In genomic region chr11:4839851-4840549, GRCh38 we compare ENCODE assay signal across 22 cellular contexts. TPM values are rescaled to one million over a fixed set of nuclear protein-coding genes. Genes with fewer than 3 reads are reported as not detected.
DNase-seq lines count a peak whose midpoint lies in the region; ATAC-seq, FAIRE-seq and TF ChIP-seq lines count a peak whose summit lies in the region.
"Had no signal": no experiment of that assay in that cellular context is flagged by ENCODE, and none has a peak within 500 bp of the region (broad histone marks: within the 10 kb centered on the region; RNA-seq: fewer than 3 reads in every experiment).

No MANE protein-coding gene starts in this region.

- H3K36me3 ChIP-seq in IMR-90 (ENCODE audit: control insufficient read depth, insufficient read depth, low read length), result no peaks in the 10 kb centered on the region
- H3K36me3 ChIP-seq: SJCRH30 had no signal

- no peak for TF ChIP-seq RAD21 in IMR-90 (IDR thresholded peaks at IDR 0.05; ENCODE audit: low read length)

- TF ChIP-seq POLR2A in IMR-90 (IDR thresholded peaks at IDR 0.05; ENCODE audit: low read depth, low read length), result no peak

- no peak overlapping the region for H2BK20ac ChIP-seq in IMR-90 (ENCODE audit: low read depth, low read length)

- H3K27ac ChIP-seq in IMR-90 (ENCODE audit: insufficient read depth, low read length), result no peak overlapping the region
- H3K27ac ChIP-seq: C4-2B, SJCRH30 had no signal

- no peak overlapping the region for H4K8ac ChIP-seq in IMR-90 (ENCODE audit: low read depth in 2 of 2, low read length in 2 of 2)

- H4K20me1 ChIP-seq in IMR-90 (ENCODE audit: insufficient read depth, low read length), result no peaks in the 10 kb centered on the region

- H3K79me1 ChIP-seq in IMR-90 (ENCODE audit: low read depth in 1 of 2, low read length in 2 of 2), result no peaks in the 10 kb centered on the region

- ATAC-seq in IMR-90 (ENCODE audit: low read depth) (no peak), WTC11 (peak; percentile 78)
- ATAC-seq in stimulated activated effector memory CD8-positive, alpha-beta T cell treated with anti-CD3 and anti-CD28 coated beads, Interleukin-12 subunit alpha, Interleukin-12 subunit beta, amount 100 ng/mL, for 72 hours, result peak; percentile 16
- ATAC-seq: K562, T-cell had no signal

- no peak for TF ChIP-seq CTCF in IMR-90 (conservative IDR thresholded peaks at IDR 0.05; ENCODE audit: low read depth, low read length)
- no peak for TF ChIP-seq CTCF in WTC11 (IDR thresholded peaks at IDR 0.05)
- no peak for TF ChIP-seq CTCF in D721Med (IDR thresholded peaks at IDR 0.05; ENCODE audit: insufficient read depth, missing control alignments)

- H3K56ac ChIP-seq in IMR-90 (ENCODE audit: extremely low read depth, insufficient read depth, low read length), result no peak overlapping the region

- FAIRE-seq in D721Med (lab: Jason Lieb, UNC), result no peak
- FAIRE-seq: GM12891, K562, RCC 7860 had no signal

- no peak overlapping the region for H3K23ac ChIP-seq in IMR-90 (ENCODE audit: low read depth, low read length)

- no peaks in the 10 kb centered on the region; the same call in 1 of the 2 replicates for H3K27me3 Mint-ChIP-seq in WTC11 (ENCODE audit: low read depth)

- H3K4me1 Mint-ChIP-seq in WTC11, result no peaks in the 10 kb centered on the region
- no peaks in the 10 kb centered on the region for H3K4me1 Mint-ChIP-seq in stimulated activated effector memory CD8-positive, alpha-beta T cell treated with anti-CD3 and anti-CD28 coated beads, Interleukin-12 subunit alpha, Interleukin-12 subunit beta, amount 100 ng/mL, for 72 hours
- H3K4me1 Mint-ChIP-seq: T-cell had no signal

- H3K9ac ChIP-seq in IMR-90 (ENCODE audit: low read depth, low read length), result no peak overlapping the region

- no peaks in the 10 kb centered on the region for H3K9me3 ChIP-seq in IMR-90 (ENCODE audit: control insufficient read depth, insufficient read depth, low read length)
- H3K9me3 ChIP-seq: SJCRH30 had no signal

- no peak overlapping the region for H4K91ac ChIP-seq in IMR-90 (ENCODE audit: insufficient read depth, low read depth, low read length)

- no CpG with 5 or more reads among the region's 2 CpGs for WGBS in IMR-90 (ENCODE audit: extremely low coverage in 2 of 2, insufficient read length in 1 of 2), 2 experiments

- no peak overlapping the region for H2AK9ac ChIP-seq in IMR-90 (replicated peaks; ENCODE audit: low read depth, low read length, poor library complexity)

- peaks cover 18% of the 10 kb centered on the region for H3K9me3 Mint-ChIP-seq in WTC11
- peaks cover 3% of the 10 kb centered on the region for H3K9me3 Mint-ChIP-seq in stimulated activated effector memory CD8-positive, alpha-beta T cell treated with anti-CD3 and anti-CD28 coated beads, Interleukin-12 subunit alpha, Interleukin-12 subunit beta, amount 100 ng/mL, for 72 hours

- no peak overlapping the region for H3K27ac Mint-ChIP-seq in WTC11
- no peak overlapping the region for H3K27ac Mint-ChIP-seq in stimulated activated effector memory CD8-positive, alpha-beta T cell treated with anti-CD3 and anti-CD28 coated beads, Interleukin-12 subunit alpha, Interleukin-12 subunit beta, amount 100 ng/mL, for 72 hours
- H3K27ac Mint-ChIP-seq: T-cell had no signal

- no peak overlapping the region for H3K4me2 ChIP-seq in IMR-90 (ENCODE audit: low read depth, low read length)

- no peak overlapping the region for H3K4me3 Mint-ChIP-seq in WTC11
- no peak overlapping the region for H3K4me3 Mint-ChIP-seq in stimulated activated effector memory CD8-positive, alpha-beta T cell treated with anti-CD3 and anti-CD28 coated beads, Interleukin-12 subunit alpha, Interleukin-12 subunit beta, amount 100 ng/mL, for 72 hours
- H3K4me3 Mint-ChIP-seq: T-cell had no signal

- no peaks in the 10 kb centered on the region; the same call in 1 of the 2 replicates for H3K27me3 ChIP-seq in IMR-90 (ENCODE audit: control insufficient read depth, insufficient read depth, low read length)
- H3K27me3 ChIP-seq: SJCRH30 had no signal

- 0 out of 2 replicates have a peak, but pooled peaks cover 3% of the 10 kb centered on the region for H3K4me1 ChIP-seq in IMR-90 (ENCODE audit: control insufficient read depth, insufficient read depth, low read length)
- H3K4me1 ChIP-seq: SJCRH30 had no signal

- BruUV-seq in IMR-90 (replicated peaks; lab: Mats Ljungman, UMichigan), result no TSS peak

- CTCF ChIA-PET in IMR-90 (lab: Yijun Ruan, JAX) (no interaction called here), WTC11 (lab: Charles Lee) (interaction anchor here (1.0 kb wide), 1 partner anchor 14 kb away, joined by 4 read pairs; no protein-coding TSS in a partner anchor)

- no peak overlapping the region for H3K4ac ChIP-seq in IMR-90 (ENCODE audit: low read depth, low read length)

- H3K4me3 ChIP-seq in IMR-90 (ENCODE audit: insufficient read depth, low read depth, low read length), result no peak overlapping the region
- H3K4me3 ChIP-seq: K562, SJCRH30 had no signal

- in situ Hi-C loops in IMR-90 (cut with MboI; ENCODE audit: low sequenced_read_pairs), result no loop called here

- no peak overlapping the region for H2BK5ac ChIP-seq in IMR-90 (ENCODE audit: low read depth, low read length, poor library complexity, severe bottlenecking)

- no peak overlapping the region for H2BK15ac ChIP-seq in IMR-90 (ENCODE audit: low read depth, low read length)

- 0 out of 2 replicates have a peak overlapping the region, but pooled peaks have one; percentile 8 for H2BK120ac ChIP-seq in IMR-90 (ENCODE audit: low read depth, low read length)

- no peaks in the 10 kb centered on the region for H3K36me3 Mint-ChIP-seq in WTC11
- no peaks in the 10 kb centered on the region for H3K36me3 Mint-ChIP-seq in stimulated activated effector memory CD8-positive, alpha-beta T cell treated with anti-CD3 and anti-CD28 coated beads, Interleukin-12 subunit alpha, Interleukin-12 subunit beta, amount 100 ng/mL, for 72 hours
- H3K36me3 Mint-ChIP-seq: T-cell had no signal

- POLR2A ChIA-PET in IMR-90 (lab: Charles Lee; ENCODE audit: unreplicated experiment) (no interaction called here), WTC11 (lab: Charles Lee) (no interaction called here)

- H2AFZ ChIP-seq in IMR-90 (replicated peaks; ENCODE audit: low read length, poor library complexity), result peak overlapping the region; percentile 43

- no peak overlapping the region for H3K18ac ChIP-seq in IMR-90 (ENCODE audit: low read depth, low read length)

- intact Hi-C loops in IMR-90 (cut with micrococcal nuclease), result no loop called here
- intact Hi-C loops in cardiac septum (cut with DNase I), result no loop called here

- H3K14ac ChIP-seq in IMR-90 (replicated peaks; ENCODE audit: low read depth, low read length), result no peak overlapping the region

- H3K9me1 ChIP-seq in IMR-90 (ENCODE audit: insufficient read depth, low read length), result 0 out of 2 replicates have a peak, but pooled peaks cover 3% of the 10 kb centered on the region

- H2AK5ac ChIP-seq in IMR-90 (ENCODE audit: low read depth, low read length), result no peak overlapping the region

- DNase-seq in NCI-H510A treated with DMSO at 0.1 percent for 48 hours (lab: John Stamatoyannopoulos, UW) (peak; percentile 24), NCI-H510A (lab: John Stamatoyannopoulos, UW) (no peak), IMR-90 (no peak), WTC11 (ENCODE audit: low spot score) (no peak), NAMALWA (ENCODE audit: low spot score) (no peak), cardiac septum (ENCODE audit: low spot score) (no peak), D721Med (ENCODE audit: insufficient read length, low spot score) (no peak)
- DNase-seq in stimulated activated effector memory CD8-positive, alpha-beta T cell treated with anti-CD3 and anti-CD28 coated beads, Interleukin-12 subunit alpha, Interleukin-12 subunit beta, amount 100 ng/mL, for 72 hours (ENCODE audit: low spot score in 2 of 2), result no peak
- DNase-seq: DMS79, NCI-H1105 treated with DMSO at 0.1 percent for 48 hours, NCI-H2081 treated with DMSO at 0.1 percent for 48 hours, NCI-H82, OCI-M1, SJCRH30, T-cell had no signal

- dilution Hi-C loops in IMR-90 (cut with HindIII; ENCODE audit: low sequenced_read_pairs, unreplicated experiment), result no loop called here

- no peak overlapping the region for H4K5ac ChIP-seq in IMR-90 (ENCODE audit: low read depth, low read length)

TF ChIP-seq in IMR-90, 13 proteins besides CTCF, POLR2A, EP300 and RAD21:
- no peak for TF ChIP-seq MAFK (IDR thresholded peaks at IDR 0.05; ENCODE audit: low read depth, low read length)
- TF ChIP-seq SMC3 (IDR thresholded peaks at IDR 0.05; ENCODE audit: low read depth, low read length), result no peak
- TF ChIP-seq CHD1 (IDR thresholded peaks at IDR 0.05; ENCODE audit: low read depth, low read length), result no peak

TF ChIP-seq in WTC11, 78 proteins besides CTCF, POLR2A, EP300 and RAD21 (continues in another document):
- TF ChIP-seq ETV6 (CRISPR knock-in tag; IDR thresholded peaks at IDR 0.05) (no peak), USF1 (CRISPR knock-in tag; IDR thresholded peaks at IDR 0.05) (no peak), ZNF416 (CRISPR knock-in tag; IDR thresholded peaks at IDR 0.05) (no peak), CBFB (CRISPR knock-in tag; IDR thresholded peaks at IDR 0.05; ENCODE audit: low read depth) (no peak)

RNA-seq across cellular contexts. Expression of gene OR51S1, which starts 9.0 kb away (rescaled TPM):
- not detected in 2 replicates for total RNA-seq in IMR-90 (2012; rRNA removed)
- polyA plus RNA-seq in IMR-90 (2012; rRNA removed), result not detected in 2 replicates
- not detected in 2 replicates for polyA plus RNA-seq in IMR-90 (2012; cell fraction: cytosol; rRNA removed)
- not detected in 2 replicates for polyA plus RNA-seq in IMR-90 (2012; cell fraction: nucleus; rRNA removed; ENCODE audit: low replicate concordance)
- total RNA-seq in WTC11 (2021), result not detected in 3 replicates
- total RNA-seq in cardiac septum, result not detected
- total RNA-seq: A172, K562, NCI-H460, SJCRH30, T-cell had no signal
- polyA plus RNA-seq: AG04450, K562 had no signal

RNA-seq across cellular contexts. Expression of gene OR51F2, which starts 18.9 kb away (rescaled TPM):
- total RNA-seq in IMR-90 (2012; rRNA removed), result under 0.01 and 0.18 TPM in 2 replicates
- polyA plus RNA-seq in IMR-90 (2012; rRNA removed), result not detected in 2 replicates
- polyA plus RNA-seq in IMR-90 (2012; cell fraction: cytosol; rRNA removed), result not detected in 2 replicates
- polyA plus RNA-seq in IMR-90 (2012; cell fraction: nucleus; rRNA removed; ENCODE audit: low replicate concordance), result 0.07 and 0.19 TPM in 2 replicates
- not detected in 3 replicates for total RNA-seq in WTC11 (2021)
- not detected for total RNA-seq in cardiac septum
- total RNA-seq: A172, K562, NCI-H460, SJCRH30, T-cell had no signal
- polyA plus RNA-seq: AG04450, K562 had no signal

RNA-seq across cellular contexts. Expression of gene OR52R1, which starts 35.8 kb away (rescaled TPM):
- not detected in 2 replicates for total RNA-seq in IMR-90 (2012; rRNA removed)
- polyA plus RNA-seq in IMR-90 (2012; rRNA removed), result not detected in 2 replicates
- not detected in 2 replicates for polyA plus RNA-seq in IMR-90 (2012; cell fraction: cytosol; rRNA removed)
- polyA plus RNA-seq in IMR-90 (2012; cell fraction: nucleus; rRNA removed; ENCODE audit: low replicate concordance), result not detected in 2 replicates
- not detected in 3 replicates for total RNA-seq in WTC11 (2021)
- not detected for total RNA-seq in cardiac septum
- total RNA-seq: A172, K562, NCI-H460, SJCRH30, T-cell had no signal
- polyA plus RNA-seq: AG04450, K562 had no signal

RNA-seq across cellular contexts. Expression of gene OR51T1, which starts 41.7 kb away (rescaled TPM):
- total RNA-seq in IMR-90 (2012; rRNA removed), result not detected in 2 replicates
- polyA plus RNA-seq in IMR-90 (2012; rRNA removed), result not detected in 2 replicates
- not detected in 2 replicates for polyA plus RNA-seq in IMR-90 (2012; cell fraction: cytosol; rRNA removed)
- 0.08 TPM in 1 of 2 replicates, not detected in the other for polyA plus RNA-seq in IMR-90 (2012; cell fraction: nucleus; rRNA removed; ENCODE audit: low replicate concordance)
- not detected in 3 replicates for total RNA-seq in WTC11 (2021)
- not detected for total RNA-seq in cardiac septum
- total RNA-seq: A172, K562, NCI-H460, SJCRH30, T-cell had no signal
- polyA plus RNA-seq: AG04450, K562 had no signal
